ENCODE assay signal across 1 cellular context in the genomic region with DNA sequence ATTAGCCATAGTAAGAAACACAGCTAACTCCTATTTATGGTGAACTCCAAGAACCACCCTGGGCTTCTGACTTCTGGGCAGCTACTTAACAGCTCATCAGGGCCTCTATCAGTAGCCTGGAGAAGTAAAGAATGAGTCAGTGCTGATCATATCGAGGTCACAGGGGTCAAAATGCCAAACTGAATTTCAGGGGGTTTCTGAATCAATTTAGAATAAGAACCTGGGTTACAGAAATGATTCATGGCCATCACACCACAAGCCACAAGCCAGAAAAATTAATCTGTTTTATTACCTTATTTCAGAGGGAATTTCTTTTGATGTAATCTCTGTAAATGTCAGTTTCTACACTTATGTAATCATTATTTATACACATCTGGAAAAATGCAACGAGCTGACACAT.
TF ChIP-seq lines count a peak whose summit lies in the region.

No MANE protein-coding gene starts in this region.

TF ChIP-seq in GM12878, 131 proteins besides CTCF, POLR2A, EP300 and RAD21 (continued from another document and continues in another):
- no peak; the same call in 1 of the 2 replicates for TF ChIP-seq MTA3 (IDR thresholded peaks at IDR 0.05; ENCODE audit: borderline replicate concordance, low read length)
- no peak for TF ChIP-seq HDGF (IDR thresholded peaks at IDR 0.05)
- no peak for TF ChIP-seq EZH2 (IDR thresholded peaks at IDR 0.05; ENCODE audit: borderline replicate concordance, control insufficient read depth, low read depth, low read length)
- TF ChIP-seq SMAD1 (IDR thresholded peaks at IDR 0.05; ENCODE audit: low read depth, partially characterized antibody), result no peak
- no peak for TF ChIP-seq FOS (IDR thresholded peaks at IDR 0.05; ENCODE audit: borderline replicate concordance, extremely low read depth, insufficient read length)
- TF ChIP-seq PAX8 (IDR thresholded peaks at IDR 0.05), result no peak
- no peak for TF ChIP-seq NFYA (IDR thresholded peaks at IDR 0.05; ENCODE audit: borderline replicate concordance, low read depth, low read length)
- TF ChIP-seq MEF2A (IDR thresholded peaks at IDR 0.05; ENCODE audit: insufficient read depth, low read depth, low read length), result peak; percentile 84; the same call in 1 of the 2 replicates
- no peak for TF ChIP-seq SIX5 (IDR thresholded peaks at IDR 0.05; ENCODE audit: low read depth, low read length, severe bottlenecking)
- no peak for TF ChIP-seq WRNIP1 (IDR thresholded peaks at IDR 0.05; ENCODE audit: borderline replicate concordance, low read depth, low read length)
- no peak for TF ChIP-seq ZSCAN29 (IDR thresholded peaks at IDR 0.05)
- TF ChIP-seq, protein P1, sequence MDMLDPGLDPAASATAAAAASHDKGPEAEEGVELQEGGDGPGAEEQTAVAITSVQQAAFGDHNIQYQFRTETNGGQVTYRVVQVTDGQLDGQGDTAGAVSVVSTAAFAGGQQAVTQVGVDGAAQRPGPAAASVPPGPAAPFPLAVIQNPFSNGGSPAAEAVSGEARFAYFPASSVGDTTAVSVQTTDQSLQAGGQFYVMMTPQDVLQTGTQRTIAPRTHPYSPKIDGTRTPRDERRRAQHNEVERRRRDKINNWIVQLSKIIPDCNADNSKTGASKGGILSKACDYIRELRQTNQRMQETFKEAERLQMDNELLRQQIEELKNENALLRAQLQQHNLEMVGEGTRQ (IDR thresholded peaks at IDR 0.05; ENCODE audit: borderline replicate concordance, low read depth, low read length), result no peak
- TF ChIP-seq YBX1 (IDR thresholded peaks at IDR 0.05), result no peak
- TF ChIP-seq TBL1XR1 (IDR thresholded peaks at IDR 0.05; ENCODE audit: low read depth, low read length), result peak; percentile 91
- peak; percentile 56 for TF ChIP-seq NR2C1 (IDR thresholded peaks at IDR 0.05)
- TF ChIP-seq BCL11A (IDR thresholded peaks at IDR 0.05; ENCODE audit: low read depth, low read length), result peak; percentile 97
- 0 out of 2 replicates have a peak, but pooled peaks have one; percentile 69 for TF ChIP-seq STAT3 (IDR thresholded peaks at IDR 0.05; ENCODE audit: low read depth, low read length)
- TF ChIP-seq BHLHE40 (IDR thresholded peaks at IDR 0.05; ENCODE audit: borderline replicate concordance in 1 of 2, low read depth in 2 of 2, low read length in 1 of 2), result peak; percentile 47 to 62
- no peak for TF ChIP-seq MXI1 (IDR thresholded peaks at IDR 0.05; ENCODE audit: low read depth, low read length)
- peak; percentile 69; the same call in 1 of the 2 replicates for TF ChIP-seq BMI1 (IDR thresholded peaks at IDR 0.05; ENCODE audit: borderline replicate concordance)
- TF ChIP-seq KAT2A (conservative IDR thresholded peaks at IDR 0.05; ENCODE audit: control insufficient read depth, low read depth, low read length), result no peak
- peak; percentile 42 for TF ChIP-seq KLF5 (IDR thresholded peaks at IDR 0.05; ENCODE audit: partially characterized antibody)
- TF ChIP-seq SIN3A (IDR thresholded peaks at IDR 0.05; ENCODE audit: low read depth, low read length), result no peak
- peak; percentile 35; the same call in 1 of the 2 replicates for TF ChIP-seq CREB1 (IDR thresholded peaks at IDR 0.05; ENCODE audit: low read depth)
- no peak for TF ChIP-seq ZNF384 (IDR thresholded peaks at IDR 0.05; ENCODE audit: borderline replicate concordance, low read depth, low read length)
- no peak for TF ChIP-seq ZNF622 (IDR thresholded peaks at IDR 0.05)
- TF ChIP-seq RB1 (IDR thresholded peaks at IDR 0.05; ENCODE audit: borderline replicate concordance), result no peak
- TF ChIP-seq GABPA (IDR thresholded peaks at IDR 0.05; ENCODE audit: low read depth), result no peak
- peak; percentile 90 to 92 for TF ChIP-seq IKZF2 (IDR thresholded peaks at IDR 0.05)
- TF ChIP-seq, protein P2, sequence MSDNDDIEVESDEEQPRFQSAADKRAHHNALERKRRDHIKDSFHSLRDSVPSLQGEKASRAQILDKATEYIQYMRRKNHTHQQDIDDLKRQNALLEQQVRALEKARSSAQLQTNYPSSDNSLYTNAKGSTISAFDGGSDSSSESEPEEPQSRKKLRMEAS (IDR thresholded peaks at IDR 0.05; ENCODE audit: low read depth, low read length), result no peak
- no peak for TF ChIP-seq SREBF1 (IDR thresholded peaks at IDR 0.05; ENCODE audit: low read length)
- TF ChIP-seq RFX5 (IDR thresholded peaks at IDR 0.05; ENCODE audit: low read depth, low read length), result no peak
- 0 out of 2 replicates have a peak, but pooled peaks have one; percentile 39 for TF ChIP-seq JUND (IDR thresholded peaks at IDR 0.05; ENCODE audit: low read depth, low read length)
- no peak for TF ChIP-seq POLR2AphosphoS2 (IDR thresholded peaks at IDR 0.05; ENCODE audit: low read depth, low read length)
- TF ChIP-seq SPI1 (IDR thresholded peaks at IDR 0.05; ENCODE audit: borderline replicate concordance, insufficient read depth, low read depth, low read length), result no peak
- TF ChIP-seq ZNF24 (IDR thresholded peaks at IDR 0.05), result no peak
- no peak for TF ChIP-seq NFXL1 (IDR thresholded peaks at IDR 0.05; ENCODE audit: borderline replicate concordance)
- TF ChIP-seq PML (IDR thresholded peaks at IDR 0.05; ENCODE audit: low read length), result peak; percentile 66; the same call in 1 of the 2 replicates
- TF ChIP-seq ZNF274 (IDR thresholded peaks at IDR 0.05; ENCODE audit: insufficient read depth, insufficient read length), result no peak
- no peak for TF ChIP-seq FOXK2 (IDR thresholded peaks at IDR 0.05)
- TF ChIP-seq FOXM1 (IDR thresholded peaks at IDR 0.05; ENCODE audit: low read depth, low read length), result peak; percentile 98
- no peak for TF ChIP-seq SUZ12 (IDR thresholded peaks at IDR 0.05; ENCODE audit: unreplicated experiment)
- TF ChIP-seq CBX3 (IDR thresholded peaks at IDR 0.05; ENCODE audit: borderline replicate concordance, low read depth), result no peak
- TF ChIP-seq, protein P3, sequence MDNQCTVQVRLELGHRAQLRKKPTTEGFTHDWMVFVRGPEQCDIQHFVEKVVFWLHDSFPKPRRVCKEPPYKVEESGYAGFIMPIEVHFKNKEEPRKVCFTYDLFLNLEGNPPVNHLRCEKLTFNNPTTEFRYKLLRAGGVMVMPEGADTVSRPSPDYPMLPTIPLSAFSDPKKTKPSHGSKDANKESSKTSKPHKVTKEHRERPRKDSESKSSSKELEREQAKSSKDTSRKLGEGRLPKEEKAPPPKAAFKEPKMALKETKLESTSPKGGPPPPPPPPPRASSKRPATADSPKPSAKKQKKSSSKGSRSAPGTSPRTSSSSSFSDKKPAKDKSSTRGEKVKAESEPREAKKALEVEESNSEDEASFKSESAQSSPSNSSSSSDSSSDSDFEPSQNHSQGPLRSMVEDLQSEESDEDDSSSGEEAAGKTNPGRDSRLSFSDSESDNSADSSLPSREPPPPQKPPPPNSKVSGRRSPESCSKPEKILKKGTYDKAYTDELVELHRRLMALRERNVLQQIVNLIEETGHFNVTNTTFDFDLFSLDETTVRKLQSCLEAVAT (IDR thresholded peaks at IDR 0.05), result peak; percentile 41; the same call in 1 of the 2 replicates
- TF ChIP-seq SP1 (IDR thresholded peaks at IDR 0.05; ENCODE audit: low read depth, low read length), result no peak
- no peak for TF ChIP-seq RAD51 (IDR thresholded peaks at IDR 0.05)
- TF ChIP-seq, protein P4, sequence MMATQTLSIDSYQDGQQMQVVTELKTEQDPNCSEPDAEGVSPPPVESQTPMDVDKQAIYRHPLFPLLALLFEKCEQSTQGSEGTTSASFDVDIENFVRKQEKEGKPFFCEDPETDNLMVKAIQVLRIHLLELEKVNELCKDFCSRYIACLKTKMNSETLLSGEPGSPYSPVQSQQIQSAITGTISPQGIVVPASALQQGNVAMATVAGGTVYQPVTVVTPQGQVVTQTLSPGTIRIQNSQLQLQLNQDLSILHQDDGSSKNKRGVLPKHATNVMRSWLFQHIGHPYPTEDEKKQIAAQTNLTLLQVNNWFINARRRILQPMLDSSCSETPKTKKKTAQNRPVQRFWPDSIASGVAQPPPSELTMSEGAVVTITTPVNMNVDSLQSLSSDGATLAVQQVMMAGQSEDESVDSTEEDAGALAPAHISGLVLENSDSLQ (IDR thresholded peaks at IDR 0.05), result no peak
- TF ChIP-seq RUNX3 (IDR thresholded peaks at IDR 0.05; ENCODE audit: low read length), result peak; percentile 99
- TF ChIP-seq, protein P5, sequence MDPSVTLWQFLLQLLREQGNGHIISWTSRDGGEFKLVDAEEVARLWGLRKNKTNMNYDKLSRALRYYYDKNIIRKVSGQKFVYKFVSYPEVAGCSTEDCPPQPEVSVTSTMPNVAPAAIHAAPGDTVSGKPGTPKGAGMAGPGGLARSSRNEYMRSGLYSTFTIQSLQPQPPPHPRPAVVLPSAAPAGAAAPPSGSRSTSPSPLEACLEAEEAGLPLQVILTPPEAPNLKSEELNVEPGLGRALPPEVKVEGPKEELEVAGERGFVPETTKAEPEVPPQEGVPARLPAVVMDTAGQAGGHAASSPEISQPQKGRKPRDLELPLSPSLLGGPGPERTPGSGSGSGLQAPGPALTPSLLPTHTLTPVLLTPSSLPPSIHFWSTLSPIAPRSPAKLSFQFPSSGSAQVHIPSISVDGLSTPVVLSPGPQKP (IDR thresholded peaks at IDR 0.05; ENCODE audit: low read depth, low read length), result no peak
- peak; percentile 73 for TF ChIP-seq EED (IDR thresholded peaks at IDR 0.05; ENCODE audit: low read depth)
- no peak for TF ChIP-seq NR2C2 (IDR thresholded peaks at IDR 0.05; ENCODE audit: borderline replicate concordance, control insufficient read depth, insufficient read length, low read depth)
- no peak for TF ChIP-seq EGR1 (IDR thresholded peaks at IDR 0.05; ENCODE audit: borderline replicate concordance in 1 of 2, low read depth in 2 of 2, low read length in 2 of 2)
- TF ChIP-seq, protein P6, sequence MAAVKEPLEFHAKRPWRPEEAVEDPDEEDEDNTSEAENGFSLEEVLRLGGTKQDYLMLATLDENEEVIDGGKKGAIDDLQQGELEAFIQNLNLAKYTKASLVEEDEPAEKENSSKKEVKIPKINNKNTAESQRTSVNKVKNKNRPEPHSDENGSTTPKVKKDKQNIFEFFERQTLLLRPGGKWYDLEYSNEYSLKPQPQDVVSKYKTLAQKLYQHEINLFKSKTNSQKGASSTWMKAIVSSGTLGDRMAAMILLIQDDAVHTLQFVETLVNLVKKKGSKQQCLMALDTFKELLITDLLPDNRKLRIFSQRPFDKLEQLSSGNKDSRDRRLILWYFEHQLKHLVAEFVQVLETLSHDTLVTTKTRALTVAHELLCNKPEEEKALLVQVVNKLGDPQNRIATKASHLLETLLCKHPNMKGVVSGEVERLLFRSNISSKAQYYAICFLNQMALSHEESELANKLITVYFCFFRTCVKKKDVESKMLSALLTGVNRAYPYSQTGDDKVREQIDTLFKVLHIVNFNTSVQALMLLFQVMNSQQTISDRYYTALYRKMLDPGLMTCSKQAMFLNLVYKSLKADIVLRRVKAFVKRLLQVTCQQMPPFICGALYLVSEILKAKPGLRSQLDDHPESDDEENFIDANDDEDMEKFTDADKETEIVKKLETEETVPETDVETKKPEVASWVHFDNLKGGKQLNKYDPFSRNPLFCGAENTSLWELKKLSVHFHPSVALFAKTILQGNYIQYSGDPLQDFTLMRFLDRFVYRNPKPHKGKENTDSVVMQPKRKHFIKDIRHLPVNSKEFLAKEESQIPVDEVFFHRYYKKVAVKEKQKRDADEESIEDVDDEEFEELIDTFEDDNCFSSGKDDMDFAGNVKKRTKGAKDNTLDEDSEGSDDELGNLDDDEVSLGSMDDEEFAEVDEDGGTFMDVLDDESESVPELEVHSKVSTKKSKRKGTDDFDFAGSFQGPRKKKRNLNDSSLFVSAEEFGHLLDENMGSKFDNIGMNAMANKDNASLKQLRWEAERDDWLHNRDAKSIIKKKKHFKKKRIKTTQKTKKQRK (IDR thresholded peaks at IDR 0.05; ENCODE audit: low read depth, low read length), result no peak
- peak; percentile 88 for TF ChIP-seq CREM (IDR thresholded peaks at IDR 0.05; ENCODE audit: low read depth)
- no peak for TF ChIP-seq BACH1 (IDR thresholded peaks at IDR 0.05; ENCODE audit: borderline replicate concordance)
- TF ChIP-seq TCF7 (IDR thresholded peaks at IDR 0.05; ENCODE audit: borderline replicate concordance), result peak; percentile 37; the same call in 1 of the 2 replicates
- TF ChIP-seq ZNF217 (IDR thresholded peaks at IDR 0.05), result peak; percentile 47; the same call in 1 of the 2 replicates
- TF ChIP-seq LARP7 (IDR thresholded peaks at IDR 0.05), result no peak
- peak; percentile 97 for TF ChIP-seq MTA2 (IDR thresholded peaks at IDR 0.05; ENCODE audit: low read depth)
- TF ChIP-seq, protein P7, sequence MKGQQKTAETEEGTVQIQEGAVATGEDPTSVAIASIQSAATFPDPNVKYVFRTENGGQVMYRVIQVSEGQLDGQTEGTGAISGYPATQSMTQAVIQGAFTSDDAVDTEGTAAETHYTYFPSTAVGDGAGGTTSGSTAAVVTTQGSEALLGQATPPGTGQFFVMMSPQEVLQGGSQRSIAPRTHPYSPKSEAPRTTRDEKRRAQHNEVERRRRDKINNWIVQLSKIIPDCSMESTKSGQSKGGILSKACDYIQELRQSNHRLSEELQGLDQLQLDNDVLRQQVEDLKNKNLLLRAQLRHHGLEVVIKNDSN (IDR thresholded peaks at IDR 0.05; ENCODE audit: borderline replicate concordance, extremely low read length, insufficient read depth, low read depth, low read length), result no peak
- peak; percentile 92 for TF ChIP-seq IKZF1 (conservative IDR thresholded peaks at IDR 0.05)
- TF ChIP-seq NBN (IDR thresholded peaks at IDR 0.05), result peak; percentile 72; the same call in 1 of the 2 replicates
- no peak for TF ChIP-seq SMARCA5 (IDR thresholded peaks at IDR 0.05)
- TF ChIP-seq SREBF2 (IDR thresholded peaks at IDR 0.05; ENCODE audit: low read length), result no peak
- no peak for TF ChIP-seq ESRRA (IDR thresholded peaks at IDR 0.05; ENCODE audit: low read length)
- TF ChIP-seq, protein P8, sequence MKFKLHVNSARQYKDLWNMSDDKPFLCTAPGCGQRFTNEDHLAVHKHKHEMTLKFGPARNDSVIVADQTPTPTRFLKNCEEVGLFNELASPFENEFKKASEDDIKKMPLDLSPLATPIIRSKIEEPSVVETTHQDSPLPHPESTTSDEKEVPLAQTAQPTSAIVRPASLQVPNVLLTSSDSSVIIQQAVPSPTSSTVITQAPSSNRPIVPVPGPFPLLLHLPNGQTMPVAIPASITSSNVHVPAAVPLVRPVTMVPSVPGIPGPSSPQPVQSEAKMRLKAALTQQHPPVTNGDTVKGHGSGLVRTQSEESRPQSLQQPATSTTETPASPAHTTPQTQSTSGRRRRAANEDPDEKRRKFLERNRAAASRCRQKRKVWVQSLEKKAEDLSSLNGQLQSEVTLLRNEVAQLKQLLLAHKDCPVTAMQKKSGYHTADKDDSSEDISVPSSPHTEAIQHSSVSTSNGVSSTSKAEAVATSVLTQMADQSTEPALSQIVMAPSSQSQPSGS (IDR thresholded peaks at IDR 0.05; ENCODE audit: low read length), result peak; percentile 94
- TF ChIP-seq HDAC2 (IDR thresholded peaks at IDR 0.05), result no peak
- TF ChIP-seq, protein P9, sequence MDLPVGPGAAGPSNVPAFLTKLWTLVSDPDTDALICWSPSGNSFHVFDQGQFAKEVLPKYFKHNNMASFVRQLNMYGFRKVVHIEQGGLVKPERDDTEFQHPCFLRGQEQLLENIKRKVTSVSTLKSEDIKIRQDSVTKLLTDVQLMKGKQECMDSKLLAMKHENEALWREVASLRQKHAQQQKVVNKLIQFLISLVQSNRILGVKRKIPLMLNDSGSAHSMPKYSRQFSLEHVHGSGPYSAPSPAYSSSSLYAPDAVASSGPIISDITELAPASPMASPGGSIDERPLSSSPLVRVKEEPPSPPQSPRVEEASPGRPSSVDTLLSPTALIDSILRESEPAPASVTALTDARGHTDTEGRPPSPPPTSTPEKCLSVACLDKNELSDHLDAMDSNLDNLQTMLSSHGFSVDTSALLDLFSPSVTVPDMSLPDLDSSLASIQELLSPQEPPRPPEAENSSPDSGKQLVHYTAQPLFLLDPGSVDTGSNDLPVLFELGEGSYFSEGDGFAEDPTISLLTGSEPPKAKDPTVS (IDR thresholded peaks at IDR 0.05; ENCODE audit: low read depth, low read length), result no peak
